In genomic region chr1:154616659-154617345, GRCh38 we compare ENCODE assay signal across 1 cellular context.
TF ChIP-seq lines count a peak whose summit lies in the region.

No MANE protein-coding gene starts in this region.

TF ChIP-seq in K562, 482 proteins besides CTCF, POLR2A, EP300 and RAD21 (continued from another document and continues in another):
- no peak for TF ChIP-seq CREB3 (tag; conservative IDR thresholded peaks at IDR 0.05; ENCODE audit: low read depth)
- TF ChIP-seq ZNF311 (CRISPR knock-in tag; IDR thresholded peaks at IDR 0.05), result no peak
- TF ChIP-seq TAL1 (IDR thresholded peaks at IDR 0.05), result peak; percentile 34; the same call in 1 of the 2 replicates
- TF ChIP-seq CHAMP1 (IDR thresholded peaks at IDR 0.05), result no peak
- no peak for TF ChIP-seq ZNF592 (IDR thresholded peaks at IDR 0.05)
- no peak for TF ChIP-seq RAD51 (IDR thresholded peaks at IDR 0.05; ENCODE audit: borderline replicate concordance, low read depth)
- TF ChIP-seq ELK1 (CRISPR knock-in tag; IDR thresholded peaks at IDR 0.05), result no peak
- no peak for TF ChIP-seq TAF7 (tag; IDR thresholded peaks at IDR 0.05)
- no peak for TF ChIP-seq COPS2 (conservative IDR thresholded peaks at IDR 0.05)
- TF ChIP-seq EZH2 (IDR thresholded peaks at IDR 0.05; ENCODE audit: borderline replicate concordance, low read depth, low read length), result no peak
- no peak for TF ChIP-seq KAT2B (IDR thresholded peaks at IDR 0.05; ENCODE audit: low read depth, low read length)
- TF ChIP-seq JUND (IDR thresholded peaks at IDR 0.05; ENCODE audit: borderline replicate concordance, low read depth, low read length), result peak; percentile 80
- TF ChIP-seq JUND (tag; IDR thresholded peaks at IDR 0.05; ENCODE audit: borderline replicate concordance, low read depth, low read length), result peak; percentile 82; the same call in 2 of the 3 replicates
- TF ChIP-seq ZNF407 (IDR thresholded peaks at IDR 0.05; ENCODE audit: low read depth), result no peak
- TF ChIP-seq ZFP36 (IDR thresholded peaks at IDR 0.05; ENCODE audit: low read depth, low read length, partially characterized antibody), result no peak
- TF ChIP-seq KHSRP (IDR thresholded peaks at IDR 0.05), result no peak
- no peak for TF ChIP-seq AFF4 (CRISPR knock-in tag; IDR thresholded peaks at IDR 0.05)
- no peak for TF ChIP-seq MEF2D (tag; conservative IDR thresholded peaks at IDR 0.05; ENCODE audit: low read depth)
- TF ChIP-seq HNRNPH1 (optimal IDR thresholded peaks at IDR 0.05; ENCODE audit: low read depth, low read length), result no peak
- TF ChIP-seq ATF2 (CRISPR knock-in tag; IDR thresholded peaks at IDR 0.05), result no peak
- no peak for TF ChIP-seq SNAPC5 (CRISPR knock-in tag; IDR thresholded peaks at IDR 0.05)
- no peak for TF ChIP-seq THRB (CRISPR knock-in tag; conservative IDR thresholded peaks at IDR 0.05)
- no peak for TF ChIP-seq TAF15 (IDR thresholded peaks at IDR 0.05; ENCODE audit: low read depth, low read length)
- TF ChIP-seq YBX1 (IDR thresholded peaks at IDR 0.05), result no peak
- no peak for TF ChIP-seq HDAC3 (IDR thresholded peaks at IDR 0.05; ENCODE audit: borderline replicate concordance, partially characterized antibody)
- TF ChIP-seq DMBX1 (CRISPR knock-in tag; IDR thresholded peaks at IDR 0.05; ENCODE audit: borderline replicate concordance), result no peak
- TF ChIP-seq ZFP30 (CRISPR knock-in tag; IDR thresholded peaks at IDR 0.05; ENCODE audit: borderline replicate concordance), result no peak
- no peak for TF ChIP-seq PHB2 (IDR thresholded peaks at IDR 0.05; ENCODE audit: low read depth)
- no peak for TF ChIP-seq HINFP (tag; conservative IDR thresholded peaks at IDR 0.05; ENCODE audit: low read depth)
